27 cellular contexts compared by ENCODE assay signal in the genomic region with DNA sequence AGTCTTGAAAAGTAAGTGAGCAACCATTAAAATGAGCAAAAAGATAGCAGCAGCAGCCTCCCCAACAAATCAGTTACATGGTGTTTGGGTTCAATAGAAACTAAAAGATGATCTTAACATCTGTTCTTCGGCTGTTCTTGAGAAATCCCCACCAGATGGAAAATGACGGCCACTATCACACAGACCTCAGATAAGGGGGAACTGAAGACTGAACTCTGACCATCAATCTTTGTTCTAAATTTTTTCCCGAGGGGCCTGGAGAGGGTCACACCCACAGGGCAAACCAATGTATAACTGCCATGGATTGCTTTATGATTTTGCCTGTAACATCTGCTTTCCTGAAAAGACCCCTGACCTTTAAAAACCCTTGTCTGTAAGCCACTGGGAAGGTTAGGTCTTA.
DNase-seq lines count a peak whose midpoint lies in the region; ATAC-seq, FAIRE-seq and TF ChIP-seq lines count a peak whose summit lies in the region.
"Had no signal": no experiment of that assay in that cellular context is flagged by ENCODE, and none has a peak within 500 bp of the region (broad histone marks: within the 10 kb centered on the region; RNA-seq: fewer than 3 reads in every experiment).

No MANE protein-coding gene starts in this region.

- H3K27me3 ChIP-seq in small intestine (ENCODE audit: control insufficient read depth in 2 of 2, insufficient read depth in 2 of 2, low read length in 2 of 2) (no peaks in the 10 kb centered on the region), GM23338 (ENCODE audit: insufficient read depth) (no peaks in the 10 kb centered on the region)
- H3K27me3 ChIP-seq: BLaER1, Peyer's patch had no signal

- H3K36me3 ChIP-seq in small intestine (ENCODE audit: control insufficient read depth in 2 of 2, insufficient read depth in 2 of 2, low read length in 2 of 2), result no peaks in the 10 kb centered on the region
- no peaks in the 10 kb centered on the region for H3K36me3 ChIP-seq in GM23338 (ENCODE audit: insufficient read depth)
- H3K36me3 ChIP-seq: BLaER1, HAP-1, Peyer's patch had no signal

- DNase-seq in NCI-H69 (lab: John Stamatoyannopoulos, UW), result peak; percentile 10
- peak; percentile 3 for DNase-seq in small intestine
- no peak for DNase-seq in T-helper 9 cell
- DNase-seq in GM23338 (ENCODE audit: low spot score), result no peak
- DNase-seq in germinal center (ENCODE audit: low spot score), result no peak
- DNase-seq: DMS53, GOT3, HFFc6, IMR-90, KG1, NCI-H1048, NCI-H1417 treated with DMSO at 0.1 percent for 48 hours, NCI-H1694 treated with DMSO at 0.1 percent for 48 hours, NCI-H2081, NCI-H2227 treated with DMSO at 0.1 percent for 48 hours, NCI-H526 treated with DMSO at 0.1 percent for 48 hours, OCI-M1, Peyer's patch, SHP77 treated with DMSO at 0.1 percent for 48 hours, T-helper 1 cell had no signal

- no peaks in the 10 kb centered on the region for H3K36me3 Mint-ChIP-seq in GM23338 (ENCODE audit: low read depth)
- H3K36me3 Mint-ChIP-seq: CD4-positive, CD25-positive, alpha-beta regulatory T cell had no signal

- no peak for FAIRE-seq in small intestine (lab: Jason Lieb, UNC)
- FAIRE-seq: A204.1, G401.6 had no signal

- no peaks in the 10 kb centered on the region for H3F3A ChIP-seq in GM23338 (replicated peaks; ENCODE audit: low read depth)

- no peaks in the 10 kb centered on the region for H3K4me1 ChIP-seq in small intestine (ENCODE audit: control insufficient read depth in 2 of 2, insufficient read depth in 1 of 2, low read depth in 1 of 2, low read length in 1 of 2)
- no peaks in the 10 kb centered on the region for H3K4me1 ChIP-seq in GM23338 (ENCODE audit: insufficient read depth)
- H3K4me1 ChIP-seq: BLaER1, HAP-1 had no signal

- H3K9me3 ChIP-seq in small intestine (ENCODE audit: control insufficient read depth, low read depth), result no peaks in the 10 kb centered on the region
- H3K9me3 ChIP-seq: BLaER1, HAP-1, Peyer's patch had no signal

- ATAC-seq in GM18909 (IDR thresholded peaks at IDR 0.05; ENCODE audit: poor library complexity, unreplicated experiment) (peak; percentile 72), HG02938 (IDR thresholded peaks at IDR 0.05; ENCODE audit: unreplicated experiment) (peak; percentile 78), GM23338 (no peak)

- H2AFZ ChIP-seq in GM23338, result no peak overlapping the region

- peaks cover 3% of the 10 kb centered on the region for H3K27me3 Mint-ChIP-seq in GM23338 (ENCODE audit: insufficient read depth, low read depth, poor library complexity)
- H3K27me3 Mint-ChIP-seq: CD4-positive, CD25-positive, alpha-beta regulatory T cell had no signal

- H3K4me1 Mint-ChIP-seq in GM23338, result peaks cover 9% of the 10 kb centered on the region
- H3K4me1 Mint-ChIP-seq: CD4-positive, CD25-positive, alpha-beta regulatory T cell had no signal

- TF ChIP-seq CTCF in GM23338 (conservative IDR thresholded peaks at IDR 0.05; ENCODE audit: low read depth in 2 of 2), result no peak

- 5 to 40% (median 24%) methylated on average over 3 of the region's 3 CpGs for WGBS in small intestine, 3 donors

- no peaks in the 10 kb centered on the region for H3K9me2 ChIP-seq in GM23338 (ENCODE audit: insufficient read depth)

- no peaks in the 10 kb centered on the region for H4K20me1 ChIP-seq in GM23338 (replicated peaks; ENCODE audit: insufficient read depth)
- H4K20me1 ChIP-seq: BLaER1 had no signal

- no peak overlapping the region for H3K4me2 ChIP-seq in GM23338
- H3K4me2 ChIP-seq: BLaER1 had no signal

- H3K27ac ChIP-seq in small intestine (ENCODE audit: low read depth in 1 of 2, low read length in 1 of 2) (no peak overlapping the region), GM23338 (ENCODE audit: low read depth) (no peak overlapping the region)
- H3K27ac ChIP-seq: BLaER1, Peyer's patch had no signal

- H3K4me3 ChIP-seq in small intestine (ENCODE audit: low read depth in 1 of 2, low read length in 2 of 2) (no peak overlapping the region), GM23338 (no peak overlapping the region)
- H3K4me3 ChIP-seq: BLaER1, HAP-1, Peyer's patch had no signal

- no peaks in the 10 kb centered on the region for H3K79me2 ChIP-seq in GM23338 (replicated peaks; ENCODE audit: insufficient read depth)

- no peak overlapping the region for H3K27ac Mint-ChIP-seq in GM23338
- H3K27ac Mint-ChIP-seq: CD4-positive, CD25-positive, alpha-beta regulatory T cell; HFFc6 had no signal

- no peak overlapping the region for H3K4me3 Mint-ChIP-seq in GM23338
- H3K4me3 Mint-ChIP-seq: CD4-positive, CD25-positive, alpha-beta regulatory T cell; HFFc6 had no signal

- no peaks in the 10 kb centered on the region; the same call in 2 of the 3 replicates for H3K9me3 Mint-ChIP-seq in GM23338
- H3K9me3 Mint-ChIP-seq: HFFc6 had no signal

TF ChIP-seq in GM23338, 12 proteins besides CTCF, POLR2A, EP300 and RAD21 (continues in another document):
- TF ChIP-seq EZH2phosphoT487 (IDR thresholded peaks at IDR 0.05; ENCODE audit: unreplicated experiment) (no peak), JUNB (IDR thresholded peaks at IDR 0.05; ENCODE audit: unreplicated experiment) (no peak), CREB1 (CRISPR knock-in tag; IDR thresholded peaks at IDR 0.05; ENCODE audit: low read depth) (no peak), STAT1 (IDR thresholded peaks at IDR 0.05; ENCODE audit: unreplicated experiment) (no peak), ZNF114 (CRISPR knock-in tag; IDR thresholded peaks at IDR 0.05) (no peak), NANOG (IDR thresholded peaks at IDR 0.05; ENCODE audit: borderline replicate concordance) (no peak), ZNF331 (CRISPR knock-in tag; IDR thresholded peaks at IDR 0.05; ENCODE audit: low read depth) (no peak), EZH2 (IDR thresholded peaks at IDR 0.05; ENCODE audit: low read depth, unreplicated experiment) (no peak)
- TF ChIP-seq, protein P1, sequence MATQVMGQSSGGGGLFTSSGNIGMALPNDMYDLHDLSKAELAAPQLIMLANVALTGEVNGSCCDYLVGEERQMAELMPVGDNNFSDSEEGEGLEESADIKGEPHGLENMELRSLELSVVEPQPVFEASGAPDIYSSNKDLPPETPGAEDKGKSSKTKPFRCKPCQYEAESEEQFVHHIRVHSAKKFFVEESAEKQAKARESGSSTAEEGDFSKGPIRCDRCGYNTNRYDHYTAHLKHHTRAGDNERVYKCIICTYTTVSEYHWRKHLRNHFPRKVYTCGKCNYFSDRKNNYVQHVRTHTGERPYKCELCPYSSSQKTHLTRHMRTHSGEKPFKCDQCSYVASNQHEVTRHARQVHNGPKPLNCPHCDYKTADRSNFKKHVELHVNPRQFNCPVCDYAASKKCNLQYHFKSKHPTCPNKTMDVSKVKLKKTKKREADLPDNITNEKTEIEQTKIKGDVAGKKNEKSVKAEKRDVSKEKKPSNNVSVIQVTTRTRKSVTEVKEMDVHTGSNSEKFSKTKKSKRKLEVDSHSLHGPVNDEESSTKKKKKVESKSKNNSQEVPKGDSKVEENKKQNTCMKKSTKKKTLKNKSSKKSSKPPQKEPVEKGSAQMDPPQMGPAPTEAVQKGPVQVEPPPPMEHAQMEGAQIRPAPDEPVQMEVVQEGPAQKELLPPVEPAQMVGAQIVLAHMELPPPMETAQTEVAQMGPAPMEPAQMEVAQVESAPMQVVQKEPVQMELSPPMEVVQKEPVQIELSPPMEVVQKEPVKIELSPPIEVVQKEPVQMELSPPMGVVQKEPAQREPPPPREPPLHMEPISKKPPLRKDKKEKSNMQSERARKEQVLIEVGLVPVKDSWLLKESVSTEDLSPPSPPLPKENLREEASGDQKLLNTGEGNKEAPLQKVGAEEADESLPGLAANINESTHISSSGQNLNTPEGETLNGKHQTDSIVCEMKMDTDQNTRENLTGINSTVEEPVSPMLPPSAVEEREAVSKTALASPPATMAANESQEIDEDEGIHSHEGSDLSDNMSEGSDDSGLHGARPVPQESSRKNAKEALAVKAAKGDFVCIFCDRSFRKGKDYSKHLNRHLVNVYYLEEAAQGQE (IDR thresholded peaks at IDR 0.05; ENCODE audit: unreplicated experiment), result no peak
- TF ChIP-seq, protein P2, sequence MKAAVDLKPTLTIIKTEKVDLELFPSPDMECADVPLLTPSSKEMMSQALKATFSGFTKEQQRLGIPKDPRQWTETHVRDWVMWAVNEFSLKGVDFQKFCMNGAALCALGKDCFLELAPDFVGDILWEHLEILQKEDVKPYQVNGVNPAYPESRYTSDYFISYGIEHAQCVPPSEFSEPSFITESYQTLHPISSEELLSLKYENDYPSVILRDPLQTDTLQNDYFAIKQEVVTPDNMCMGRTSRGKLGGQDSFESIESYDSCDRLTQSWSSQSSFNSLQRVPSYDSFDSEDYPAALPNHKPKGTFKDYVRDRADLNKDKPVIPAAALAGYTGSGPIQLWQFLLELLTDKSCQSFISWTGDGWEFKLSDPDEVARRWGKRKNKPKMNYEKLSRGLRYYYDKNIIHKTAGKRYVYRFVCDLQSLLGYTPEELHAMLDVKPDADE (IDR thresholded peaks at IDR 0.05), result no peak

Comparison
In these comparisons a context has a peak if more than half of its experiments do, and no peak if none do; other contexts are left out.
1. DNase-seq: peak in NCI-H69 (single experiment) and small intestine (single experiment); none in T-helper 9 cell (single experiment), GM23338 (single experiment) and germinal center (single experiment).